8 cellular contexts compared by ENCODE assay signal in the genomic region with DNA sequence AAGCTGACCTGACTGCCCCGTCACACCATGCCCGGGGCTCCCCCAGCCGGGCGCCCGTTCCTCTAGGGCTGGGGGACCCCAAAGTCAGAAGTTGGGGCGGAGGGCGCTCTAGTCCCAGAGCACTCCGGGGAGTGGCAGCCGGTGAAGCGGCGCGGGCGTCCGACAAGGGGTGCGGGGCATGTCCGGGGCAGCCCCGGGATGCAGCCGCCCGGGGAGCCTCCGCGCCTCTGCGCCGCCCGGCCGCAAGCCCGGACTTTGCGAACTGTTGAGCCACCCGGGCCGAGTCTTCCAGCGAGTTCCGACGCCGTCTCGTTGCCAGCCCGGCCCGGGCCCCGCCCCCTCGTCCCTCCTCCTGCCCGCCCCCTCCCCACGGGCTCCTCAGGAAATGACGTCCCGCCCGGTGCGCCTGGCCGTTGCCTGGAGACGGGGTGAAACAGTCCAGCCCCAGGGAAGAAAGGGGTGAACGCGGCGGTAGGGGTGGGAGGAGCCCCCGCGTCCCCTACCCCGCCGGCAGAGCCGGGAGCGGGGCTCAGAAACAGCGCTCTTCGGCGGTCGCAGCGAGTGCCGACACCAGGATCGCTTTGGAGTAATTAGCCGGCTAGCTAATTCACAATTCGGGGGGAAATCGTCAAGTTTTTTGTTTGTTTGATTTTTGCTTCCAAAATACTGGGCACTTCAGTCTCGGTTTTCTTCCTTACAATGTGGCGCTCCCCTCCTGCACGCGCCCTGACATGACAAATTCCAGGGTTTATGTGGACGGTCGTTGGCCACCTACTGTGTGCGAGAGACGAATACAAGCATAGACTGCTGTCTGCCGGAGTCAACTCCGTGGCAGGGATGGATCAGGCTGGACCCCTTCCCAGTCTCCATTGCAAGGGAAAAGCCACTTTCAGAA. TPM values are rescaled to one million over a fixed set of nuclear protein-coding genes. Genes with fewer than 3 reads are reported as not detected.
DNase-seq lines count a peak whose midpoint lies in the region; ATAC-seq and TF ChIP-seq lines count a peak whose summit lies in the region.

A gene (minus strand): TSS at position 287 of the 895 bp plus-strand sequence. CDS start 672 bp downstream, outside the sequence.

- H3K27me3 Mint-ChIP-seq in activated naive CD8-positive, alpha-beta T cell treated with anti-CD3 and anti-CD28 coated beads for 36 hours = peaks cover 45% of the 10 kb centered on the region

- peak within 1 kb of the TSS; percentile 51 for H3K27ac Mint-ChIP-seq in activated naive CD8-positive, alpha-beta T cell treated with anti-CD3 and anti-CD28 coated beads for 36 hours

- H3K4me3 ChIP-seq in SU-DHL-6 (ENCODE audit: insufficient read depth, low read length, poor library complexity, severe bottlenecking) = peak within 1 kb of the TSS; percentile 51
- H3K4me3 ChIP-seq in osteoblast (ENCODE audit: insufficient read depth, low read length) = peak within 1 kb of the TSS; percentile 82

- no peak within 1 kb of the TSS for H3K9ac ChIP-seq in SU-DHL-6 (ENCODE audit: low read length)

- no peak within 1 kb of the TSS for H2AFZ ChIP-seq in SU-DHL-6 (ENCODE audit: low read depth, low read length, severe bottlenecking)
- H2AFZ ChIP-seq in osteoblast (ENCODE audit: low read length) = peak within 1 kb of the TSS; percentile 92

- H3K9me2 ChIP-seq in SU-DHL-6 (replicated peaks; ENCODE audit: insufficient read depth, low read length) = no peaks in the 10 kb centered on the region

- H3K36me3 ChIP-seq in SU-DHL-6 (ENCODE audit: low read length) (no peaks in the 10 kb centered on the region), osteoblast (ENCODE audit: insufficient read depth, low read length) (no peaks in the 10 kb centered on the region)

- intact Hi-C loops in Right ventricle myocardium inferior (cut with DNase I) = no loop called here

- DNase-seq in DMS79 (lab: John Stamatoyannopoulos, UW) = peak; percentile 86
- DNase-seq in HCEC 1CT = peak; percentile 88
- peak; percentile 91 for DNase-seq in NCI-H1092 (lab: John Stamatoyannopoulos, UW)
- peak; percentile 91 for DNase-seq in activated naive CD8-positive, alpha-beta T cell treated with anti-CD3 and anti-CD28 coated beads for 36 hours
- peak; percentile 96 for DNase-seq in Right ventricle myocardium inferior (ENCODE audit: missing footprints)
- peak; percentile 99 for DNase-seq in osteoblast (ENCODE audit: insufficient read length, low spot score, missing footprints)
- peak; percentile 84 for DNase-seq in superior temporal gyrus (ENCODE audit: extremely low spot score)

- ATAC-seq in Right ventricle myocardium inferior = peak; percentile 96

- H3K9me3 Mint-ChIP-seq in activated naive CD8-positive, alpha-beta T cell treated with anti-CD3 and anti-CD28 coated beads for 36 hours = no peaks in the 10 kb centered on the region

- no peaks in the 10 kb centered on the region for H3F3A ChIP-seq in SU-DHL-6 (ENCODE audit: insufficient read depth)

- H3K27ac ChIP-seq in SU-DHL-6 (ENCODE audit: low read depth, low read length) = no peak within 1 kb of the TSS
- peak within 1 kb of the TSS; percentile 71 for H3K27ac ChIP-seq in osteoblast (ENCODE audit: low read depth, low read length)

- H3K4me2 ChIP-seq in SU-DHL-6 (ENCODE audit: low read depth, low read length, poor library complexity, severe bottlenecking) (peak within 1 kb of the TSS; percentile 64), osteoblast (ENCODE audit: insufficient read depth, low read length) (peak within 1 kb of the TSS; percentile 96)

- H3K27me3 ChIP-seq in SU-DHL-6 (ENCODE audit: low read length) (no peaks in the 10 kb centered on the region), osteoblast (ENCODE audit: insufficient read depth, low read length) (peaks cover 46% of the 10 kb centered on the region)

- no peaks in the 10 kb centered on the region for H4K20me1 ChIP-seq in SU-DHL-6 (ENCODE audit: low read depth, low read length)
- peaks cover 3% of the 10 kb centered on the region for H4K20me1 ChIP-seq in osteoblast (ENCODE audit: insufficient read depth, low read length)

- no peaks in the 10 kb centered on the region for H3K9me3 ChIP-seq in SU-DHL-6 (ENCODE audit: insufficient read depth, low read length)
- H3K9me3 ChIP-seq in osteoblast (ENCODE audit: low read depth, low read length) = no peaks in the 10 kb centered on the region

- TF ChIP-seq CTCF in SU-DHL-6 (IDR thresholded peaks at IDR 0.05; ENCODE audit: insufficient read depth, low read length, poor library complexity, severe bottlenecking) (no peak), osteoblast (IDR thresholded peaks at IDR 0.05; ENCODE audit: extremely low read depth, low read depth, low read length) (no peak)

- H3K4me3 Mint-ChIP-seq in activated naive CD8-positive, alpha-beta T cell treated with anti-CD3 and anti-CD28 coated beads for 36 hours = peak within 1 kb of the TSS; percentile 80

- H3K4me1 Mint-ChIP-seq in activated naive CD8-positive, alpha-beta T cell treated with anti-CD3 and anti-CD28 coated beads for 36 hours = peaks cover 27% of the 10 kb centered on the region

- H3K36me3 Mint-ChIP-seq in activated naive CD8-positive, alpha-beta T cell treated with anti-CD3 and anti-CD28 coated beads for 36 hours = no peaks in the 10 kb centered on the region

- peaks cover 13% of the 10 kb centered on the region for H3K4me1 ChIP-seq in osteoblast (ENCODE audit: insufficient read depth, low read length)

- H3K79me2 ChIP-seq in SU-DHL-6 (ENCODE audit: insufficient read depth, low read length) (no peaks in the 10 kb centered on the region), osteoblast (ENCODE audit: insufficient read depth, low read length) (peaks cover 2% of the 10 kb centered on the region)

RNA-seq across cellular contexts. Expression of the gene that starts here (rescaled TPM):
- 1 to 10 TPM; 4.6 to 5.8 TPM for total RNA-seq in activated naive CD8-positive, alpha-beta T cell treated with anti-CD3 and anti-CD28 coated beads for 36 hours
- total RNA-seq in Right ventricle myocardium inferior (0.49 TPM), osteoblast (2.2 and 2.7 TPM in 2 replicates)

Comparison
In these comparisons a context has a peak if more than half of its experiments do, and no peak if none do; other contexts are left out.
1. Peak in DNase-seq and ATAC-seq in Right ventricle myocardium inferior; RNA of the gene not detected or under 1 TPM.